In genomic region chr14:85625925-85626585, GRCh38 we compare ENCODE assay signal across 27 cellular contexts.
A peak's percentile ranks its signal among the peaks of the same experiment; 100 is the strongest.
DNase-seq lines count a peak whose midpoint lies in the region; ATAC-seq and TF ChIP-seq lines count a peak whose summit lies in the region.
"Had no signal": no experiment of that assay in that cellular context is flagged by ENCODE, and none has a peak within 500 bp of the region (broad histone marks: within the 10 kb centered on the region; RNA-seq: fewer than 3 reads in every experiment).

No MANE protein-coding gene starts in this region.

- no peaks in the 10 kb centered on the region for H3K4me1 Mint-ChIP-seq in MCF 10A (ENCODE audit: insufficient read depth, unreplicated experiment)
- H3K4me1 Mint-ChIP-seq: CD8-positive, alpha-beta memory T cell had no signal

- no peaks in the 10 kb centered on the region for H3K9me3 ChIP-seq in breast epithelium
- no peaks in the 10 kb centered on the region for H3K9me3 ChIP-seq in osteoblast (ENCODE audit: low read depth, low read length)
- H3K9me3 ChIP-seq: BE2C, MG63 had no signal

- H3K27ac ChIP-seq in breast epithelium (no peak overlapping the region), osteoblast (ENCODE audit: low read depth, low read length) (no peak overlapping the region)
- H3K27ac ChIP-seq: GM23248, RWPE1 had no signal

- peak; percentile 19 for DNase-seq in MCF 10A (ENCODE audit: unreplicated experiment)
- DNase-seq in breast epithelium (ENCODE audit: low spot score in 2 of 2): no peak
- peak; percentile 60 for DNase-seq in fibroblast of mammary gland (ENCODE audit: low read depth)
- DNase-seq in osteoblast (ENCODE audit: insufficient read length, low spot score, missing footprints): peak; percentile 42
- no peak for DNase-seq in D341Med (ENCODE audit: low spot score)
- DNase-seq in NCI-H1436 (lab: John Stamatoyannopoulos, UW): no peak
- DNase-seq in DMS 273 (lab: John Stamatoyannopoulos, UW; ENCODE audit: unreplicated experiment): no peak
- DNase-seq: 8988T; ACHN; BE2C; Calu3; CD8-positive, alpha-beta memory T cell; GM23248; H9; Kasumi-1; MG63; NCI-H1105 treated with DMSO at 0.1 percent for 48 hours; NCI-H2029; NCI-H446 treated with DMSO at 0.1 percent for 48 hours; NCI-H526; SHP77 had no signal

- no peak for TF ChIP-seq POLR2A in breast epithelium (IDR thresholded peaks at IDR 0.05)

- CTCF ChIA-PET in MCF 10A (lab: Yijun Ruan, JAX): interaction anchor here (0.7 to 1.0 kb wide), 3 partner anchors 14 to 423 kb away, joined by 3 read pairs; no protein-coding TSS in a partner anchor

- POLR2A ChIA-PET in MCF 10A (lab: Yijun Ruan, JAX): interaction anchor here (0.9 kb wide), 1 partner anchor 9 kb away, joined by 4 read pairs; no protein-coding TSS in a partner anchor

- intact Hi-C loops in MCF 10A (cut with micrococcal nuclease): no loop called here
- intact Hi-C loops in breast epithelium (cut with DNase I; ENCODE audit: low total_unique reads): loop anchor here (5.0 kb wide), 1 partner anchor 164 kb away; no protein-coding TSS in a partner anchor

- H3K27me3 Mint-ChIP-seq in MCF 10A (ENCODE audit: insufficient read depth, unreplicated experiment): no peaks in the 10 kb centered on the region

- H3K4me3 Mint-ChIP-seq in MCF 10A (ENCODE audit: unreplicated experiment): no peak overlapping the region
- H3K4me3 Mint-ChIP-seq: CD14-positive monocyte; CD8-positive, alpha-beta memory T cell; H9 had no signal

- H3K79me2 ChIP-seq in osteoblast (ENCODE audit: insufficient read depth, low read length): no peaks in the 10 kb centered on the region

- H3K27me3 ChIP-seq in breast epithelium (no peaks in the 10 kb centered on the region), osteoblast (ENCODE audit: insufficient read depth, low read length) (no peaks in the 10 kb centered on the region)
- H3K27me3 ChIP-seq: BE2C, MG63 had no signal

- H2AFZ ChIP-seq in osteoblast (ENCODE audit: low read length): no peak overlapping the region
- H2AFZ ChIP-seq: GM23248 had no signal

- no peak for TF ChIP-seq CTCF in MCF 10A (IDR thresholded peaks at IDR 0.05; ENCODE audit: unreplicated experiment)
- TF ChIP-seq CTCF in breast epithelium (IDR thresholded peaks at IDR 0.05): no peak
- no peak for TF ChIP-seq CTCF in fibroblast of mammary gland (conservative IDR thresholded peaks at IDR 0.05; ENCODE audit: control insufficient read depth, insufficient read depth, low read depth, low read length)
- TF ChIP-seq CTCF in osteoblast (IDR thresholded peaks at IDR 0.05; ENCODE audit: extremely low read depth, low read depth, low read length): no peak

- no peaks in the 10 kb centered on the region for H3K4me1 ChIP-seq in breast epithelium
- no peaks in the 10 kb centered on the region for H3K4me1 ChIP-seq in osteoblast (ENCODE audit: insufficient read depth, low read length)
- H3K4me1 ChIP-seq: BE2C had no signal

- H3K36me3 Mint-ChIP-seq in MCF 10A (ENCODE audit: insufficient read depth, unreplicated experiment): peaks cover 38% of the 10 kb centered on the region
- H3K36me3 Mint-ChIP-seq: CD14-positive monocyte; CD8-positive, alpha-beta memory T cell had no signal

- H3K4me3 ChIP-seq in breast epithelium (no peak overlapping the region), fibroblast of mammary gland (ENCODE audit: control insufficient read depth, low read depth, low read length) (no peak overlapping the region), osteoblast (ENCODE audit: insufficient read depth, low read length) (no peak overlapping the region)
- H3K4me3 ChIP-seq: GM23248, K562, MG63 had no signal

- H4K20me1 ChIP-seq in osteoblast (ENCODE audit: insufficient read depth, low read length): no peaks in the 10 kb centered on the region

- H3K36me3 ChIP-seq in breast epithelium (no peaks in the 10 kb centered on the region), osteoblast (ENCODE audit: insufficient read depth, low read length) (peaks cover 22% of the 10 kb centered on the region)
- H3K36me3 ChIP-seq: BE2C, MG63 had no signal

- H3K9me3 Mint-ChIP-seq in MCF 10A (ENCODE audit: unreplicated experiment): no peaks in the 10 kb centered on the region
- H3K9me3 Mint-ChIP-seq: H9 had no signal

- no peak overlapping the region for H3K4me2 ChIP-seq in osteoblast (ENCODE audit: insufficient read depth, low read length)

- BruUV-seq in MCF 10A (replicated peaks; lab: Mats Ljungman, UMichigan): no TSS peak

- H3K27ac Mint-ChIP-seq in MCF 10A (ENCODE audit: low read depth, unreplicated experiment): no peak overlapping the region
- H3K27ac Mint-ChIP-seq: CD14-positive monocyte; CD8-positive, alpha-beta memory T cell; H9 had no signal

- ATAC-seq in HG03521 (IDR thresholded peaks at IDR 0.05; ENCODE audit: unreplicated experiment): no peak
- ATAC-seq: HepG2, K562, Panc1 had no signal

Comparison
In these comparisons a context has a peak if more than half of its experiments do, and no peak if none do; other contexts are left out.
1. DNase-seq: peak in MCF 10A (single experiment), fibroblast of mammary gland (single experiment) and osteoblast (single experiment); none in breast epithelium (0 of 2), D341Med (single experiment), NCI-H1436 (single experiment) and DMS 273 (single experiment).